ENCODE assay signal across 1 cellular context in genomic region chr22:21009638-21010425, GRCh38.
TF ChIP-seq lines count a peak whose summit lies in the region.

No MANE protein-coding gene starts in this region.

TF ChIP-seq in HepG2, 621 proteins besides CTCF, POLR2A, EP300 and RAD21 (continued from another document and continues in another):
- TF ChIP-seq ZNF451 (CRISPR knock-in tag; IDR thresholded peaks at IDR 0.05), result 0 out of 2 replicates have a peak, but pooled peaks have one; percentile 33
- 0 out of 2 replicates have a peak, but pooled peaks have one; percentile 78 for TF ChIP-seq SATB2 (CRISPR knock-in tag; IDR thresholded peaks at IDR 0.05)
- TF ChIP-seq RBFOX2 (IDR thresholded peaks at IDR 0.05; ENCODE audit: low read depth, low read length), result no peak
- TF ChIP-seq ZNF441 (CRISPR knock-in tag; IDR thresholded peaks at IDR 0.05; ENCODE audit: borderline replicate concordance), result peak; percentile 53; the same call in 1 of the 2 replicates
- TF ChIP-seq ZNF674 (CRISPR knock-in tag; IDR thresholded peaks at IDR 0.05; ENCODE audit: low read depth), result no peak
- TF ChIP-seq GLMP (CRISPR knock-in tag; IDR thresholded peaks at IDR 0.05; ENCODE audit: borderline replicate concordance), result no peak
- no peak for TF ChIP-seq TCF7L2 (IDR thresholded peaks at IDR 0.05; ENCODE audit: low read depth, low read length)
- TF ChIP-seq ZNF619 (CRISPR knock-in tag; IDR thresholded peaks at IDR 0.05), result no peak
- TF ChIP-seq CREB3 (CRISPR knock-in tag; IDR thresholded peaks at IDR 0.05), result peak; percentile 90; the same call in 1 of the 2 replicates
- no peak for TF ChIP-seq ZNF569 (CRISPR knock-in tag; IDR thresholded peaks at IDR 0.05; ENCODE audit: borderline replicate concordance)
- peak; percentile 88 for TF ChIP-seq TFE3 (CRISPR knock-in tag; IDR thresholded peaks at IDR 0.05)
- 0 out of 2 replicates have a peak, but pooled peaks have one; percentile 65 for TF ChIP-seq FOXO4 (CRISPR knock-in tag; conservative IDR thresholded peaks at IDR 0.05)
- no peak for TF ChIP-seq SKI (IDR thresholded peaks at IDR 0.05; ENCODE audit: partially characterized antibody)
- peak; percentile 48; the same call in 1 of the 2 replicates for TF ChIP-seq ZNF3 (CRISPR knock-in tag; IDR thresholded peaks at IDR 0.05)
- no peak for TF ChIP-seq ZNF207 (IDR thresholded peaks at IDR 0.05; ENCODE audit: borderline replicate concordance)
- TF ChIP-seq PRDM15 (CRISPR knock-in tag; IDR thresholded peaks at IDR 0.05), result no peak
- TF ChIP-seq MBD4 (IDR thresholded peaks at IDR 0.05; ENCODE audit: borderline replicate concordance, low read length), result no peak
- no peak for TF ChIP-seq ZNF33B (CRISPR knock-in tag; IDR thresholded peaks at IDR 0.05)
- TF ChIP-seq MED1 (CRISPR knock-in tag; IDR thresholded peaks at IDR 0.05), result no peak; the same call in 1 of the 2 replicates
- TF ChIP-seq HDAC6 (IDR thresholded peaks at IDR 0.05; ENCODE audit: low read depth, low read length), result no peak
- peak; percentile 62 for TF ChIP-seq KAT8 (CRISPR knock-in tag; IDR thresholded peaks at IDR 0.05)
- TF ChIP-seq JUND (CRISPR knock-in tag; IDR thresholded peaks at IDR 0.05), result no peak
- TF ChIP-seq ZNF382 (CRISPR knock-in tag; IDR thresholded peaks at IDR 0.05; ENCODE audit: borderline replicate concordance), result no peak
- no peak for TF ChIP-seq RORA (CRISPR knock-in tag; IDR thresholded peaks at IDR 0.05)
- TF ChIP-seq CHD4 (IDR thresholded peaks at IDR 0.05; ENCODE audit: borderline replicate concordance, low read length), result no peak
- peak; percentile 90 for TF ChIP-seq ZBTB25 (CRISPR knock-in tag; IDR thresholded peaks at IDR 0.05)
- TF ChIP-seq EEA1 (CRISPR knock-in tag; IDR thresholded peaks at IDR 0.05; ENCODE audit: borderline replicate concordance), result peak; percentile 42; the same call in 1 of the 2 replicates
- TF ChIP-seq ZKSCAN1 (IDR thresholded peaks at IDR 0.05; ENCODE audit: low read length), result no peak
- TF ChIP-seq PHB2 (IDR thresholded peaks at IDR 0.05; ENCODE audit: partially characterized antibody), result no peak
- TF ChIP-seq ZFP37 (CRISPR knock-in tag; IDR thresholded peaks at IDR 0.05; ENCODE audit: borderline replicate concordance), result peak; percentile 81; the same call in 1 of the 2 replicates
- no peak for TF ChIP-seq SMAD9 (CRISPR knock-in tag; IDR thresholded peaks at IDR 0.05)
- no peak for TF ChIP-seq ZNF577 (CRISPR knock-in tag; IDR thresholded peaks at IDR 0.05; ENCODE audit: borderline replicate concordance, low read depth)
- no peak for TF ChIP-seq ZNF761 (CRISPR knock-in tag; conservative IDR thresholded peaks at IDR 0.05)
- no peak for TF ChIP-seq ZNF572 (CRISPR knock-in tag; IDR thresholded peaks at IDR 0.05)
- TF ChIP-seq U2AF2 (IDR thresholded peaks at IDR 0.05; ENCODE audit: low read depth, low read length), result no peak
- no peak for TF ChIP-seq ARNT2 (CRISPR knock-in tag; IDR thresholded peaks at IDR 0.05; ENCODE audit: low read depth)
- no peak for TF ChIP-seq HNF1A (IDR thresholded peaks at IDR 0.05; ENCODE audit: low read depth)
- TF ChIP-seq HNF1A (CRISPR knock-in tag; IDR thresholded peaks at IDR 0.05; ENCODE audit: borderline replicate concordance), result no peak
- TF ChIP-seq PRDM10 (CRISPR knock-in tag; IDR thresholded peaks at IDR 0.05; ENCODE audit: low read depth), result no peak
- TF ChIP-seq MTF1 (CRISPR knock-in tag; IDR thresholded peaks at IDR 0.05), result no peak
- TF ChIP-seq BCL6 (CRISPR knock-in tag; IDR thresholded peaks at IDR 0.05), result peak; percentile 55; the same call in 1 of the 2 replicates
